In genomic region chr2:27134781-27135470, GRCh38 we compare ENCODE assay signal across 8 cellular contexts. TPM values are rescaled to one million over a fixed set of nuclear protein-coding genes. Genes with fewer than 3 reads are reported as not detected.
DNase-seq lines count a peak whose midpoint lies in the region; ATAC-seq and TF ChIP-seq lines count a peak whose summit lies in the region.

No MANE protein-coding gene starts in this region.

- H3K4me3 ChIP-seq in SK-N-SH (ENCODE audit: low read depth in 2 of 2, low read length in 1 of 2) (peak overlapping the region in 1 of 2 experiments; percentile 97; a peak in 1 of 4 replicates), iPS-20b (ENCODE audit: low read length) (peak overlapping the region; percentile 83; the same call in 1 of the 2 replicates), stomach smooth muscle (ENCODE audit: low read length in 2 of 2) (peak overlapping the region; percentile 85 to 88)

- 0 out of 2 replicates have a peak overlapping the region, but pooled peaks have one; percentile 91 for H3K4me2 ChIP-seq in SK-N-SH

- intact Hi-C loops in activated T-helper 2 cell treated with anti-CD3 and anti-CD28 coated beads, Interferon-gamma antibody, Interleukin-2, Interleukin-4, amounts not matched to agents 10 μg/mL and 5 μg/mL and 100 μg/mL, durations not matched to agents 14 hours and 24 hours and 36 hours (cut with micrococcal nuclease): loop anchor here (1.0 to 2.0 kb wide), 3 partner anchors 12 to 77 kb away; partner anchors contain the start of genes ABHD1, ATRAID, KHK and SLC5A6

- H3K4me1 ChIP-seq in SK-N-SH (ENCODE audit: control insufficient read depth in 1 of 2, insufficient read depth in 2 of 2, low read depth in 1 of 2, low read length in 1 of 2) (peaks cover 7 to 14% of the 10 kb centered on the region in 2 experiments; a peak in 3 of 4 replicates), iPS-20b (ENCODE audit: insufficient read depth, low read length) (peaks cover 8% of the 10 kb centered on the region), stomach smooth muscle (ENCODE audit: control insufficient read depth, insufficient read depth, low read length) (peaks cover 18% of the 10 kb centered on the region)

- ATAC-seq in SK-N-SH treated with all-trans-retinoic acid at 6 μM for 48 hours (no peak), GM18498 (IDR thresholded peaks at IDR 0.05; ENCODE audit: unreplicated experiment) (no peak)

- no peak for TF ChIP-seq CTCF in SK-N-SH (IDR thresholded peaks at IDR 0.05)

- 0 out of 2 replicates have a peak, but pooled peaks cover 9% of the 10 kb centered on the region for H3K27me3 ChIP-seq in SK-N-SH (ENCODE audit: insufficient read depth)
- no peaks in the 10 kb centered on the region for H3K27me3 ChIP-seq in iPS-20b (ENCODE audit: insufficient read depth, low read length)
- no peaks in the 10 kb centered on the region for H3K27me3 ChIP-seq in stomach smooth muscle (ENCODE audit: control insufficient read depth in 1 of 2, insufficient read depth in 2 of 2, low read length in 2 of 2)

- POLR2A ChIA-PET in SK-N-SH (lab: Yijun Ruan, JAX): interaction anchor here (0.9 to 2.6 kb wide), 4 partner anchors 11 to 57 kb away, joined by 3 to 18 read pairs (median 4); partner anchors contain the start of gene ABHD1

- DNase-seq in SK-N-SH: no peak
- no peak for DNase-seq in activated T-helper 2 cell treated with anti-CD3 and anti-CD28 coated beads, Interferon-gamma antibody, Interleukin-2, Interleukin-4, amounts not matched to agents 10 μg/mL and 5 μg/mL and 100 μg/mL, durations not matched to agents 14 hours and 24 hours and 36 hours (ENCODE audit: low spot score)
- DNase-seq in NCI-H2196 (lab: John Stamatoyannopoulos, UW; ENCODE audit: unreplicated experiment): no peak
- no peak for DNase-seq in NCI-H524 (lab: John Stamatoyannopoulos, UW)

- peaks cover 37% of the 10 kb centered on the region for H3K36me3 Mint-ChIP-seq in activated T-helper 2 cell treated with anti-CD3 and anti-CD28 coated beads, Interferon-gamma antibody, Interleukin-2, Interleukin-4, amounts not matched to agents 10 μg/mL and 5 μg/mL and 100 μg/mL, durations not matched to agents 14 hours and 24 hours and 36 hours (ENCODE audit: low read depth)

- H2AFZ ChIP-seq in SK-N-SH (ENCODE audit: low read depth): peak overlapping the region; percentile 80; the same call in 1 of the 2 replicates

- CTCF ChIA-PET in SK-N-SH (lab: Yijun Ruan, JAX): interaction anchor here (1.2 to 6.3 kb wide), 9 partner anchors 8 to 146 kb away, joined by 3 to 43 read pairs (median 11); partner anchors contain the start of gene ABHD1

- H3K27ac ChIP-seq in SK-N-SH (ENCODE audit: low read depth in 2 of 2, low read length in 1 of 2): no peak overlapping the region
- H3K27ac ChIP-seq in iPS-20b (ENCODE audit: low read length): peak overlapping the region; percentile 42
- peak overlapping the region; percentile 71 for H3K27ac ChIP-seq in stomach smooth muscle (ENCODE audit: low read length)

- peaks cover 9 to 28% of the 10 kb centered on the region in 2 experiments for H3K36me3 ChIP-seq in SK-N-SH (replicated peaks in 1 of 2; ENCODE audit: control insufficient read depth in 1 of 2, insufficient read depth in 2 of 2, low read length in 1 of 2)
- peaks cover 32% of the 10 kb centered on the region for H3K36me3 ChIP-seq in iPS-20b (ENCODE audit: insufficient read depth, low read depth, low read length)
- peaks cover 13 to 24% of the 10 kb centered on the region in 2 donors for H3K36me3 ChIP-seq in stomach smooth muscle (ENCODE audit: control insufficient read depth in 2 of 2, insufficient read depth in 2 of 2, low read length in 2 of 2)

- no peak for TF ChIP-seq RAD21 in SK-N-SH (IDR thresholded peaks at IDR 0.05; ENCODE audit: low read length)

- WGBS in SK-N-SH (ENCODE audit: low lambda C conversion rate): 62% methylated on average over 32 of the region's 33 CpGs

- peaks cover 2% of the 10 kb centered on the region for H3K27me3 Mint-ChIP-seq in activated T-helper 2 cell treated with anti-CD3 and anti-CD28 coated beads, Interferon-gamma antibody, Interleukin-2, Interleukin-4, amounts not matched to agents 10 μg/mL and 5 μg/mL and 100 μg/mL, durations not matched to agents 14 hours and 24 hours and 36 hours (ENCODE audit: low read depth)

- peaks cover 9% of the 10 kb centered on the region; the same call in 1 of the 2 replicates for H4K20me1 ChIP-seq in SK-N-SH (ENCODE audit: insufficient read depth)

- H3K79me2 ChIP-seq in SK-N-SH (ENCODE audit: insufficient read depth): peaks cover 21% of the 10 kb centered on the region

- H3K9me3 ChIP-seq in SK-N-SH: no peaks in the 10 kb centered on the region
- H3K9me3 ChIP-seq in iPS-20b (ENCODE audit: insufficient read depth, low read depth, low read length): no peaks in the 10 kb centered on the region
- no peaks in the 10 kb centered on the region for H3K9me3 ChIP-seq in stomach smooth muscle (ENCODE audit: control insufficient read depth in 2 of 2, low read length in 2 of 2)

- H3F3A ChIP-seq in SK-N-SH (replicated peaks; ENCODE audit: insufficient read depth): no peaks in the 10 kb centered on the region

- H3K9ac ChIP-seq in SK-N-SH (no peak overlapping the region), iPS-20b (ENCODE audit: low read depth, low read length) (peak overlapping the region; percentile 56; the same call in 1 of the 2 replicates), stomach smooth muscle (ENCODE audit: low read length in 2 of 2) (peak overlapping the region in 1 of 2 donors; percentile 87)

- peak overlapping the region; percentile 96 for H3K4me3 Mint-ChIP-seq in activated T-helper 2 cell treated with anti-CD3 and anti-CD28 coated beads, Interferon-gamma antibody, Interleukin-2, Interleukin-4, amounts not matched to agents 10 μg/mL and 5 μg/mL and 100 μg/mL, durations not matched to agents 14 hours and 24 hours and 36 hours (ENCODE audit: low read depth)

- no peak for TF ChIP-seq EP300 in SK-N-SH (IDR thresholded peaks at IDR 0.05; ENCODE audit: borderline replicate concordance in 1 of 2, low read depth in 1 of 2, low read length in 1 of 2)

- peaks cover 10% of the 10 kb centered on the region for H3K4me1 Mint-ChIP-seq in activated T-helper 2 cell treated with anti-CD3 and anti-CD28 coated beads, Interferon-gamma antibody, Interleukin-2, Interleukin-4, amounts not matched to agents 10 μg/mL and 5 μg/mL and 100 μg/mL, durations not matched to agents 14 hours and 24 hours and 36 hours (ENCODE audit: low read depth)

- peak overlapping the region; percentile 95 for H3K27ac Mint-ChIP-seq in activated T-helper 2 cell treated with anti-CD3 and anti-CD28 coated beads, Interferon-gamma antibody, Interleukin-2, Interleukin-4, amounts not matched to agents 10 μg/mL and 5 μg/mL and 100 μg/mL, durations not matched to agents 14 hours and 24 hours and 36 hours

- no peaks in the 10 kb centered on the region for H3K9me3 Mint-ChIP-seq in activated T-helper 2 cell treated with anti-CD3 and anti-CD28 coated beads, Interferon-gamma antibody, Interleukin-2, Interleukin-4, amounts not matched to agents 10 μg/mL and 5 μg/mL and 100 μg/mL, durations not matched to agents 14 hours and 24 hours and 36 hours

- no peaks in the 10 kb centered on the region for H3K9me2 ChIP-seq in SK-N-SH

TF ChIP-seq in SK-N-SH, 30 proteins besides CTCF, POLR2A, EP300 and RAD21 (continues in another document):
- no peak for TF ChIP-seq NRF1 (IDR thresholded peaks at IDR 0.05; ENCODE audit: low read depth, low read length)
- 0 out of 2 replicates have a peak, but pooled peaks have one; percentile 41 for TF ChIP-seq GABPA (IDR thresholded peaks at IDR 0.05; ENCODE audit: low read depth)
- no peak for TF ChIP-seq GATA2 (CRISPR knock-in tag; IDR thresholded peaks at IDR 0.05)

RNA-seq across cellular contexts. Expression of gene PREB, which starts 0.5 kb away (rescaled TPM):
- polyA plus RNA-seq in SK-N-SH (2012; rRNA removed): 47.9 and 51.3 TPM in 2 replicates
- 28.0 and 38.7 TPM in 2 replicates for polyA plus RNA-seq in SK-N-SH (2012; cell fraction: cytosol; rRNA removed)
- polyA plus RNA-seq in SK-N-SH (2012; cell fraction: nucleus; rRNA removed): 95.6 and 126 TPM in 2 replicates
- total RNA-seq in activated T-helper 2 cell treated with anti-CD3 and anti-CD28 coated beads, Interferon-gamma antibody, Interleukin-2, Interleukin-4, amounts not matched to agents 10 μg/mL and 5 μg/mL and 100 μg/mL, durations not matched to agents 14 hours and 24 hours and 36 hours: 79.8 and 82.6 TPM in 2 replicates

RNA-seq across cellular contexts. Expression of gene PRR30, which starts 4.3 kb away (rescaled TPM):
- not detected in 2 replicates for polyA plus RNA-seq in SK-N-SH (2012; rRNA removed)
- not detected in 2 replicates for polyA plus RNA-seq in SK-N-SH (2012; cell fraction: cytosol; rRNA removed)
- not detected in 2 replicates for polyA plus RNA-seq in SK-N-SH (2012; cell fraction: nucleus; rRNA removed)
- not detected in 2 replicates for total RNA-seq in activated T-helper 2 cell treated with anti-CD3 and anti-CD28 coated beads, Interferon-gamma antibody, Interleukin-2, Interleukin-4, amounts not matched to agents 10 μg/mL and 5 μg/mL and 100 μg/mL, durations not matched to agents 14 hours and 24 hours and 36 hours

RNA-seq across cellular contexts. Expression of gene ABHD1, which starts 11.3 kb away (rescaled TPM):
- polyA plus RNA-seq in SK-N-SH (2012; rRNA removed): 3.3 and 4.1 TPM in 2 replicates
- polyA plus RNA-seq in SK-N-SH (2012; cell fraction: cytosol; rRNA removed): 1.1 and 1.4 TPM in 2 replicates
- 7.7 and 8.6 TPM in 2 replicates for polyA plus RNA-seq in SK-N-SH (2012; cell fraction: nucleus; rRNA removed)
- 1.2 and 1.5 TPM in 2 replicates for total RNA-seq in activated T-helper 2 cell treated with anti-CD3 and anti-CD28 coated beads, Interferon-gamma antibody, Interleukin-2, Interleukin-4, amounts not matched to agents 10 μg/mL and 5 μg/mL and 100 μg/mL, durations not matched to agents 14 hours and 24 hours and 36 hours

RNA-seq across cellular contexts. Expression of gene TCF23, which starts 13.9 kb away (rescaled TPM):
- polyA plus RNA-seq in SK-N-SH (2012; rRNA removed): not detected in 2 replicates
- not detected in 2 replicates for polyA plus RNA-seq in SK-N-SH (2012; cell fraction: cytosol; rRNA removed)
- 0.01 TPM in 1 of 2 replicates, not detected in the other for polyA plus RNA-seq in SK-N-SH (2012; cell fraction: nucleus; rRNA removed)
- total RNA-seq in activated T-helper 2 cell treated with anti-CD3 and anti-CD28 coated beads, Interferon-gamma antibody, Interleukin-2, Interleukin-4, amounts not matched to agents 10 μg/mL and 5 μg/mL and 100 μg/mL, durations not matched to agents 14 hours and 24 hours and 36 hours: not detected in 2 replicates

RNA-seq across cellular contexts. Expression of gene CGREF1, which starts 16.0 kb away (rescaled TPM):
- 17.1 and 18.3 TPM in 2 replicates for polyA plus RNA-seq in SK-N-SH (2012; rRNA removed)
- polyA plus RNA-seq in SK-N-SH (2012; cell fraction: cytosol; rRNA removed): 14.7 and 20.2 TPM in 2 replicates
- polyA plus RNA-seq in SK-N-SH (2012; cell fraction: nucleus; rRNA removed): 14.7 and 15.3 TPM in 2 replicates
- total RNA-seq in activated T-helper 2 cell treated with anti-CD3 and anti-CD28 coated beads, Interferon-gamma antibody, Interleukin-2, Interleukin-4, amounts not matched to agents 10 μg/mL and 5 μg/mL and 100 μg/mL, durations not matched to agents 14 hours and 24 hours and 36 hours: 8.1 and 9.0 TPM in 2 replicates

Comparison
In these comparisons a context has a peak if more than half of its experiments do, and no peak if none do; other contexts are left out.
1. H3K27ac ChIP-seq: peak in iPS-20b (single experiment) and stomach smooth muscle (single experiment); none in SK-N-SH (0 of 2).